20 cellular contexts compared by ENCODE assay signal in the genomic region with DNA sequence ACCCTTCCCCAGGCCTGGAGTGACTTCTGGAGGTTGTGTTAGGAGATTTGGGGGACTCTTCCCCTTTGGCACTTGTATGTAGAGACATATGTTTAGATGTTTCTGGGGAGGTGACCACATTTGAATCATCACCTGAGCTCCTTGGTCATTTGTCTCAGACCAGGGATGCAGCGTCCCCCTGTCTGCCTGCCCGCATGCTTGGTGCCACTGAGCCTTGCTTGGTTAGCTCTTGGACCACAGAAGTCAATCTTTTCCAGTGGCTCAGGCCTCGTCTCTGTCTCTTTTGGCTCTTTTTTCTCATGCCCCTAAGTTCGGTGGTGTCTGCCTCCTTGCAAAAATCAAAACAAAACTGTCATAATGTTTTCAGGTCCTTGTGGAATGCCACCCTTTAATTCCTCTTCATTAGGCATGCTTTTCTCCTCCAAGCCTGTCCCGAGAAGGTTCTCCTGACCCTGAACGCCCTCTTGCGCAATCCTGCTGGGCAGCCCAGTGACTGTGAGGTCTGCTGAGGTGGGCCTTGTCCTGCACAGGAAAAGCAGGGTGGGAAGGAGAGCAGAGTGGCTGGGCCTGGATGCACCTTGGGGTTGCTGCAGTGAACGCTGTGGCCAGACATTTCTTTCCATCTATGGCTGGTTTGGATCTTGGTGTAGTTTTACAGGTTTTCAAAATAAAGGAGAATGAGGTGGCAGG. TPM values are rescaled to one million over a fixed set of nuclear protein-coding genes. Genes with fewer than 3 reads are reported as not detected.
DNase-seq lines count a peak whose midpoint lies in the region; ATAC-seq, FAIRE-seq and TF ChIP-seq lines count a peak whose summit lies in the region.
"Had no signal": no experiment of that assay in that cellular context is flagged by ENCODE, and none has a peak within 500 bp of the region (broad histone marks: within the 10 kb centered on the region; RNA-seq: fewer than 3 reads in every experiment).

No MANE protein-coding gene starts in this region.

- H3K4me3 ChIP-seq in astrocyte (ENCODE audit: insufficient read depth, low read depth, low read length): no peak overlapping the region
- H3K4me3 ChIP-seq in right cardiac atrium (ENCODE audit: low read length): no peak overlapping the region
- no peak overlapping the region for H3K4me3 ChIP-seq in prostate gland

- intact Hi-C loops in right cardiac atrium (cut with DNase I) (no loop called here), posterior vena cava (cut with DNase I) (no loop called here), prostate gland (cut with DNase I) (no loop called here)

- DNase-seq in AG08395 (ENCODE audit: low spot score): peak; percentile 22
- no peak for DNase-seq in astrocyte (ENCODE audit: low read depth)
- peak; percentile 62 to 85 (median 77) for DNase-seq in right cardiac atrium
- peak; percentile 82 for DNase-seq in posterior vena cava (ENCODE audit: low spot score)
- no peak for DNase-seq in ureter (ENCODE audit: low spot score)
- DNase-seq in NCI-H2107 treated with DMSO at 0.1 percent for 48 hours (lab: John Stamatoyannopoulos, UW; ENCODE audit: unreplicated experiment): no peak
- no peak for DNase-seq in HuH-7.5 (ENCODE audit: low spot score)
- no peak for DNase-seq in prostate gland (ENCODE audit: low spot score)
- DNase-seq: activated CD4-positive, alpha-beta T cell treated with anti-CD3 and anti-CD28 coated beads for 4 hours; activated T-cell treated with anti-CD3 and anti-CD28 coated beads, Interleukin-2, amount 50 U/mL, for 48 hours; COR-L47; dermis blood vessel endothelial cell; GDM1; NCI-H1048; NCI-H2171; SHP77 treated with DMSO at 0.1 percent for 48 hours had no signal

- H3K27me3 ChIP-seq in astrocyte (ENCODE audit: insufficient read depth, low read length) (no peaks in the 10 kb centered on the region), right cardiac atrium (ENCODE audit: control insufficient read depth, insufficient read depth) (no peaks in the 10 kb centered on the region), prostate gland (replicated peaks; ENCODE audit: insufficient read depth) (no peaks in the 10 kb centered on the region)

- H3K36me3 ChIP-seq in astrocyte (ENCODE audit: insufficient read depth, low read length) (no peaks in the 10 kb centered on the region), prostate gland (no peaks in the 10 kb centered on the region)

- no peak overlapping the region for H2AFZ ChIP-seq in astrocyte (ENCODE audit: low read depth, low read length)

- H3K27ac Mint-ChIP-seq in astrocyte (ENCODE audit: unreplicated experiment): peak overlapping the region; percentile 36
- H3K27ac Mint-ChIP-seq: stimulated activated effector memory CD8-positive, alpha-beta T cell treated with anti-CD3 and anti-CD28 coated beads, Interleukin-12 subunit alpha, Interleukin-12 subunit beta, amount 100 ng/mL, for 72 hours had no signal

- no peaks in the 10 kb centered on the region for H3K27me3 Mint-ChIP-seq in astrocyte (ENCODE audit: low read depth, unreplicated experiment)

- H3K79me2 ChIP-seq in astrocyte (ENCODE audit: insufficient read depth, low read length): peaks cover 100% of the 10 kb centered on the region

- no peak overlapping the region for H3K9ac ChIP-seq in astrocyte (ENCODE audit: low read length)

- no peak overlapping the region for H3K27ac ChIP-seq in astrocyte (ENCODE audit: low read depth, low read length)
- H3K27ac ChIP-seq in right cardiac atrium (ENCODE audit: low read length): no peak overlapping the region
- H3K27ac ChIP-seq in prostate gland: no peak overlapping the region

- no peak overlapping the region for H3K4me3 Mint-ChIP-seq in astrocyte (ENCODE audit: unreplicated experiment)
- H3K4me3 Mint-ChIP-seq: stimulated activated effector memory CD8-positive, alpha-beta T cell treated with anti-CD3 and anti-CD28 coated beads, Interleukin-12 subunit alpha, Interleukin-12 subunit beta, amount 100 ng/mL, for 72 hours had no signal

- H3K4me1 Mint-ChIP-seq in astrocyte (ENCODE audit: low read depth, unreplicated experiment): peaks cover 61% of the 10 kb centered on the region
- H3K4me1 Mint-ChIP-seq: stimulated activated effector memory CD8-positive, alpha-beta T cell treated with anti-CD3 and anti-CD28 coated beads, Interleukin-12 subunit alpha, Interleukin-12 subunit beta, amount 100 ng/mL, for 72 hours had no signal

- no peak for TF ChIP-seq POLR2A in prostate gland (IDR thresholded peaks at IDR 0.05)

- 76% methylated on average over 8 of the region's 8 CpGs for WGBS in right cardiac atrium
- 81% methylated on average over 8 of the region's 8 CpGs for WGBS in prostate gland

- H3K4me1 ChIP-seq in astrocyte (ENCODE audit: insufficient read depth, low read length): peaks cover 38% of the 10 kb centered on the region
- H3K4me1 ChIP-seq in right cardiac atrium (ENCODE audit: control insufficient read depth, insufficient read depth, low read length): peaks cover 9% of the 10 kb centered on the region
- H3K4me1 ChIP-seq in prostate gland (replicated peaks): no peaks in the 10 kb centered on the region

- TF ChIP-seq CTCF in astrocyte (IDR thresholded peaks at IDR 0.05; ENCODE audit: insufficient read depth, low read depth, low read length) (no peak), prostate gland (IDR thresholded peaks at IDR 0.05) (no peak)

- no peaks in the 10 kb centered on the region for H3K9me3 Mint-ChIP-seq in astrocyte (ENCODE audit: unreplicated experiment)
- H3K9me3 Mint-ChIP-seq: stimulated activated effector memory CD8-positive, alpha-beta T cell treated with anti-CD3 and anti-CD28 coated beads, Interleukin-12 subunit alpha, Interleukin-12 subunit beta, amount 100 ng/mL, for 72 hours had no signal

- ATAC-seq in right cardiac atrium: no peak
- ATAC-seq: stimulated activated effector memory CD8-positive, alpha-beta T cell treated with anti-CD3 and anti-CD28 coated beads, Interleukin-12 subunit alpha, Interleukin-12 subunit beta, amount 100 ng/mL, for 72 hours had no signal

- peaks cover 3% of the 10 kb centered on the region for H3K36me3 Mint-ChIP-seq in astrocyte (ENCODE audit: low read depth, unreplicated experiment)
- H3K36me3 Mint-ChIP-seq: stimulated activated effector memory CD8-positive, alpha-beta T cell treated with anti-CD3 and anti-CD28 coated beads, Interleukin-12 subunit alpha, Interleukin-12 subunit beta, amount 100 ng/mL, for 72 hours had no signal

- no peak overlapping the region for H3K4me2 ChIP-seq in astrocyte (ENCODE audit: low read length)

- H3K9me3 ChIP-seq in astrocyte (ENCODE audit: insufficient read depth, low read depth, low read length) (no peaks in the 10 kb centered on the region), right cardiac atrium (ENCODE audit: control insufficient read depth, low read length) (no peaks in the 10 kb centered on the region), prostate gland (no peaks in the 10 kb centered on the region)

- FAIRE-seq in astrocyte (lab: Jason Lieb, UNC): no peak
- FAIRE-seq: GM19239 had no signal

- H4K20me1 ChIP-seq in astrocyte (ENCODE audit: insufficient read depth, low read length): peaks cover 35% of the 10 kb centered on the region

RNA-seq across cellular contexts. Expression of gene GLI2, which starts 24.9 kb away (rescaled TPM):
- total RNA-seq in astrocyte: 42.9 and 44.5 TPM in 2 replicates
- total RNA-seq in right cardiac atrium: 1 to 10 TPM; 2.8 to 4.8 (median 4.4) TPM
- 0.86 TPM for polyA plus RNA-seq in right cardiac atrium
- 10 to 100 TPM; 13.0 to 21.1 TPM for total RNA-seq in posterior vena cava
- 9.8 TPM for total RNA-seq in ureter
- total RNA-seq in prostate gland: 10 to 100 TPM in 1 of 2 donors, 1 to 10 TPM in 1; 3.8 to 16.4 TPM
- total RNA-seq: mononuclear cell, pulmonary artery endothelial cell had no signal

Comparison
In these comparisons a context has a peak if more than half of its experiments do, and no peak if none do; other contexts are left out.
1. DNase-seq: peak in AG08395 (single experiment), right cardiac atrium (3 of 3) and posterior vena cava (single experiment); none in astrocyte (single experiment), ureter (single experiment), NCI-H2107 treated with DMSO at 0.1 percent for 48 hours (single experiment), HuH-7.5 (single experiment) and prostate gland (single experiment).